Comparison of ENCODE assay signal across 11 cellular contexts in the genomic region with DNA sequence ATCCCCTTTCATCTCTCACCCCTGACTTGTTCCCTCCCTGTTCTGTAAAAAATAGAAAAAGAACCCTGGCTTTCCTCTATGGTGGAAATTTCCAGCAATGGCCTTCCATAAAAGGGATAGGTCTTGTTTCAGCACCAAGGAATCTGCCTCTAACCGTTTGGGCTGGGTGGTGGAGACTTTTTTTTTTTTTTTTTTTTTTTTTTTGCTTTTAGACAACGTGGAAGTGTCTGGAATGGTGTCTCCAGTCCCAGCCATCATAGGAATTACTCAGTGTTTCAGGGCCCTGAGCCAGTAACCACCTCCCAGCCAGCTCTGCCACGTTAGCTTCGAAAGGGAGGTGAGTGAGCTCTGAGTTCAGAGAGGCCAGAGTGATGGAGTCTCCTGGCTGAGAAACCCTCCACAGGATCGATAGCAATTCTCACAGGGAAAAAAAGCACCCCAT.
DNase-seq lines count a peak whose midpoint lies in the region; ATAC-seq and TF ChIP-seq lines count a peak whose summit lies in the region.
"Had no signal": no experiment of that assay in that cellular context is flagged by ENCODE, and none has a peak within 500 bp of the region (broad histone marks: within the 10 kb centered on the region; RNA-seq: fewer than 3 reads in every experiment).

No MANE protein-coding gene starts in this region.

- H3K27ac ChIP-seq in heart left ventricle (peak overlapping the region; percentile 17 to 86 (median 66)), rectal smooth muscle tissue (ENCODE audit: low read depth, low read length) (peak overlapping the region; percentile 84)
- H3K27ac ChIP-seq: neural progenitor cell had no signal

- intact Hi-C loops in heart left ventricle (cut with DNase I): loop anchor here in 7 of 10 donors (1.0 to 10.0 kb wide), 8 partner anchors 77 to 1387 kb away; a partner anchor contains a TSS

- no peaks in the 10 kb centered on the region for H3K9me3 ChIP-seq in heart left ventricle

- H3K4me1 ChIP-seq in heart left ventricle: peaks cover 0 to 40% (median 9%) of the 10 kb centered on the region in 12 donors
- H3K4me1 ChIP-seq in rectal smooth muscle tissue (ENCODE audit: control insufficient read depth, insufficient read depth, low read length): peaks cover 47% of the 10 kb centered on the region

- TF ChIP-seq CTCF in heart left ventricle (IDR thresholded peaks at IDR 0.05): no peak

- H3K9ac ChIP-seq in rectal smooth muscle tissue (ENCODE audit: low read length): no peak overlapping the region
- H3K9ac ChIP-seq: neural progenitor cell had no signal

- no peaks in the 10 kb centered on the region for H3K27me3 ChIP-seq in heart left ventricle
- no peaks in the 10 kb centered on the region for H3K27me3 ChIP-seq in rectal smooth muscle tissue (ENCODE audit: control insufficient read depth, insufficient read depth, low read length)
- H3K27me3 ChIP-seq: neural progenitor cell had no signal

- WGBS in heart left ventricle, 4 donors: 44 to 63% (median 47%) methylated on average over 5 of the region's 5 CpGs

- no peak for TF ChIP-seq POLR2A in heart left ventricle (IDR thresholded peaks at IDR 0.05)

- ATAC-seq in heart left ventricle (peak; percentile 35 to 76 (median 75)), HG03520 (IDR thresholded peaks at IDR 0.05; ENCODE audit: unreplicated experiment) (no peak), HG03432 (IDR thresholded peaks at IDR 0.05; ENCODE audit: unreplicated experiment) (no peak), GM19035 (IDR thresholded peaks at IDR 0.05; ENCODE audit: unreplicated experiment) (no peak)
- ATAC-seq: Panc1 had no signal

- H3K4me3 ChIP-seq in heart left ventricle (peak overlapping the region in 4 of 12 donors; percentile 11 to 50 (median 33)), rectal smooth muscle tissue (ENCODE audit: low read length) (peak overlapping the region; percentile 11)
- H3K4me3 ChIP-seq: neural progenitor cell had no signal

- DNase-seq in AG20443 (ENCODE audit: low spot score): peak; percentile 88
- DNase-seq in amniotic epithelial cell (ENCODE audit: low read depth): peak; percentile 94
- peak; percentile 47 to 77 (median 68) for DNase-seq in heart left ventricle
- no peak for DNase-seq in kidney glomerular epithelial cell (lab: John Stamatoyannopoulos, UW)
- DNase-seq: MV-4-11 had no signal

- H3K36me3 ChIP-seq in heart left ventricle (no peaks in the 10 kb centered on the region), rectal smooth muscle tissue (ENCODE audit: control insufficient read depth, insufficient read depth, low read length) (no peaks in the 10 kb centered on the region)
- H3K36me3 ChIP-seq: neural progenitor cell had no signal

Comparison
In these comparisons a context has a peak if more than half of its experiments do, and no peak if none do; other contexts are left out.
1. ATAC-seq: peak in heart left ventricle (4 of 4); none in HG03520 (single experiment), HG03432 (single experiment) and GM19035 (single experiment).